ENCODE assay signal across 8 cellular contexts in the genomic region with DNA sequence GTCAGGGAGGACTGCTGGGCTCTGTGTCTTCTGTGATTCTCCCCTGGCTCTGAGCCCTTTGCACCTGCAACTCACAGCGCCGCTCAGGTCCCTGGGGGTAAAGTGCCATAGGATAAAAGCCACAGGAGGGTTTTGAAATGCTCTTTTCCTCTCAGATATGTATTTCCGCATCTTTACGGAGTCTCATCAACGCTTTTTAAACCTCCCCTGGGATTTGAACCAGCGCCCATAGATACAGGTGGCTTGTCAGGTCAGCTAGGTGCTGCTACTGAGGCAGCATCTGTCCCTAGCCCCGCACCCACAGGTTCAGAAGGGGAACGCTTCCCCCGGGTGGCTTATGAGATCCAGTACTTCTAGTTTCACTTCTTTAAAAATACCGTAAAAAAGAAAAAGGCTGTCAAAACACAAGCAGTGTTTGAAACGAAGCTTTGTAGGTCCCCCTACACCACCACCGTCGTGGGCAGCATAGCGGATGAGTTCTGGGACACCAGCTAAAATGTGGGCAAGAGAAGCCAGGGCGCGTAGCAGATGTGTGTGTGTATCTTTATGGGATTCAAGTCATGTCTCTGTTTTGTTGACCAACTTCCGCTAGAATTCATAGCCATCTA.
A peak's percentile ranks its signal among the peaks of the same experiment; 100 is the strongest.
DNase-seq lines count a peak whose midpoint lies in the region; ATAC-seq lines count a peak whose summit lies in the region.

No MANE protein-coding gene starts in this region.

- peaks cover 48% of the 10 kb centered on the region for H3K4me1 Mint-ChIP-seq in memory B cell

- peak overlapping the region; percentile 78 for H3K27ac Mint-ChIP-seq in memory B cell

- H3K9me3 Mint-ChIP-seq in memory B cell, result no peaks in the 10 kb centered on the region

- H3K27me3 Mint-ChIP-seq in memory B cell, result no peaks in the 10 kb centered on the region

- ATAC-seq in GM18508 (IDR thresholded peaks at IDR 0.05; ENCODE audit: insufficient read depth, unreplicated experiment) (peak; percentile 66), GM21529 (IDR thresholded peaks at IDR 0.05; ENCODE audit: unreplicated experiment) (peak; percentile 88), HG03571 (IDR thresholded peaks at IDR 0.05; ENCODE audit: unreplicated experiment) (peak; percentile 78), memory B cell (ENCODE audit: low read depth) (peak; percentile 91)

- H3K36me3 Mint-ChIP-seq in memory B cell, result no peaks in the 10 kb centered on the region

- peak overlapping the region; percentile 85 for H3K4me3 Mint-ChIP-seq in memory B cell

- peak; percentile 52 to 54 for DNase-seq in memory B cell (ENCODE audit: low spot score in 2 of 2)
- no peak for DNase-seq in cerebellar cortex (ENCODE audit: low spot score)
- no peak for DNase-seq in occipital lobe (lab: John Stamatoyannopoulos, UW)
- DNase-seq in activated gamma-delta T cell (lab: John Stamatoyannopoulos, UW), result no peak
- DNase-seq in Kasumi-1 (lab: John Stamatoyannopoulos, UW), result no peak

Comparison
In these comparisons a context has a peak if more than half of its experiments do, and no peak if none do; other contexts are left out.
1. DNase-seq: peak in memory B cell (2 of 2); none in cerebellar cortex (single experiment), occipital lobe (single experiment), activated gamma-delta T cell (single experiment) and Kasumi-1 (0 of 2).
2. Peak in every context shown above with its lines, with median percentiles within 50 percentile points of each other: ATAC-seq.